Comparison of ENCODE assay signal across 1 cellular context in genomic region chr5:139344177-139344576, GRCh38.
TF ChIP-seq lines count a peak whose summit lies in the region.

No MANE protein-coding gene starts in this region.

TF ChIP-seq in HepG2, 621 proteins besides CTCF, POLR2A, EP300 and RAD21:
- TF ChIP-seq MAF1 (CRISPR knock-in tag; IDR thresholded peaks at IDR 0.05; ENCODE audit: borderline replicate concordance), result no peak
- TF ChIP-seq POGZ (CRISPR knock-in tag; IDR thresholded peaks at IDR 0.05), result no peak
- TF ChIP-seq ZNF124 (CRISPR knock-in tag; IDR thresholded peaks at IDR 0.05), result no peak
- no peak for TF ChIP-seq KMT2B (CRISPR knock-in tag; IDR thresholded peaks at IDR 0.05)
- no peak for TF ChIP-seq ZMYM2 (CRISPR knock-in tag; IDR thresholded peaks at IDR 0.05)
- no peak for TF ChIP-seq FOSL2 (CRISPR knock-in tag; IDR thresholded peaks at IDR 0.05)
- TF ChIP-seq DNMT1 (CRISPR knock-in tag; IDR thresholded peaks at IDR 0.05), result no peak
- no peak for TF ChIP-seq GFI1 (CRISPR knock-in tag; IDR thresholded peaks at IDR 0.05; ENCODE audit: borderline replicate concordance)
- TF ChIP-seq ZNF253 (CRISPR knock-in tag; IDR thresholded peaks at IDR 0.05; ENCODE audit: borderline replicate concordance), result no peak
- TF ChIP-seq GATAD2A (CRISPR knock-in tag; IDR thresholded peaks at IDR 0.05), result no peak
- no peak for TF ChIP-seq ZNF441 (CRISPR knock-in tag; IDR thresholded peaks at IDR 0.05; ENCODE audit: borderline replicate concordance)
- TF ChIP-seq ZNF569 (CRISPR knock-in tag; IDR thresholded peaks at IDR 0.05; ENCODE audit: borderline replicate concordance), result no peak
- no peak for TF ChIP-seq ELK4 (CRISPR knock-in tag; IDR thresholded peaks at IDR 0.05; ENCODE audit: borderline replicate concordance)
- TF ChIP-seq NKX3-1 (CRISPR knock-in tag; IDR thresholded peaks at IDR 0.05), result no peak
- no peak for TF ChIP-seq POGK (CRISPR knock-in tag; conservative IDR thresholded peaks at IDR 0.05)
